In the genomic region with DNA sequence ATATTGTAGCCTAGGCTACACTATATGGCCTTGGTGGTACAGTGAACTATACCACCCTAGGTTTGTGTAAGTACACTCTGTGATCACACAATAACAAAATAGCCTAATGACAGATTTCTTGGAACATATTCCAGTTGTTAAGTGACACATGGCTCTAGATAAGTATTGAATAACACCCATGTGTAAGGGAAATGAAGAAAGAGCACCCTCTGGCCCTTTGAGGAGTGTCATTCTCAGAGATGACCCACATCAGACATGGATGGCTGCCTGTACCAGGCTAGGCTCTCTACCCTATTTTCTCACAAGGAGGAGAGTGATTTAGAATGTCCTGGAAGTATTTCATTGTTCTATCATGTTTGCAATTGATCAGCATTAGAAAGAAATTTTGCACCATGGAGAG, we compare ENCODE assay signal across 27 cellular contexts.
"Had no signal": no experiment of that assay in that cellular context is flagged by ENCODE, and none has a peak within 500 bp of the region (broad histone marks: within the 10 kb centered on the region; RNA-seq: fewer than 3 reads in every experiment).

No MANE protein-coding gene starts in this region.

- H3K27me3 ChIP-seq: colonic mucosa, esophagus squamous epithelium, gastrocnemius medialis, hepatocyte, left lung had no signal

- H3K9me3 Mint-ChIP-seq: dendritic cell treated with granulocyte-macrophage colony-stimulating factor and Interleukin-4, amounts not matched to agents 40 ng/mL and 50 ng/mL, for 4 days; effector memory CD8-positive, alpha-beta T cell; endodermal cell; mesothelial cell of epicardium had no signal

- H3K36me3 ChIP-seq: colonic mucosa, esophagus squamous epithelium, gastrocnemius medialis, left lung, lower lobe of right lung had no signal

- H3K4me3 ChIP-seq: colonic mucosa, esophagus squamous epithelium, gastrocnemius medialis, hepatocyte, left lung, lower lobe of right lung, mucosa of descending colon had no signal

- H3K4me1 ChIP-seq: colonic mucosa, esophagus squamous epithelium, left lung, lower lobe of right lung had no signal

- H3K9me3 ChIP-seq: colonic mucosa, esophagus squamous epithelium, gastrocnemius medialis, left lung, lower lobe of right lung, mucosa of descending colon had no signal

- H3K27ac ChIP-seq: colonic mucosa, epithelial cell of prostate, esophagus squamous epithelium, gastrocnemius medialis, hepatocyte, left lung, lower lobe of right lung had no signal

- H3K4me1 Mint-ChIP-seq: immature natural killer cell had no signal

- H3K27me3 Mint-ChIP-seq: dendritic cell treated with granulocyte-macrophage colony-stimulating factor and Interleukin-4, amounts not matched to agents 40 ng/mL and 50 ng/mL, for 4 days had no signal

- DNase-seq: cerebellar nuclear complex; colonic mucosa; cortex of kidney; effector CD8-positive, alpha-beta T cell; effector memory CD8-positive, alpha-beta T cell; endodermal cell; erythroblast; esophagus squamous epithelium; foreskin fibroblast; foreskin melanocyte; gastrocnemius medialis; glutamatergic neuron; head of caudate nucleus; hypothalamus; immature natural killer cell; islet precursor cell; kidney; kidney glomerular epithelial cell; left lung; lower lobe of right lung; mesenchymal stem cell; mucosa of descending colon had no signal

- H3K27ac Mint-ChIP-seq: dendritic cell treated with granulocyte-macrophage colony-stimulating factor and Interleukin-4, amounts not matched to agents 40 ng/mL and 50 ng/mL, for 4 days; effector memory CD8-positive, alpha-beta T cell; endodermal cell; immature natural killer cell; mesothelial cell of epicardium had no signal

- ATAC-seq: effector memory CD8-positive, alpha-beta T cell; esophagus mucosa; lower lobe of right lung; mucosa of descending colon had no signal

- H3K36me3 Mint-ChIP-seq: immature natural killer cell had no signal

- H3K4me3 Mint-ChIP-seq: dendritic cell treated with granulocyte-macrophage colony-stimulating factor and Interleukin-4, amounts not matched to agents 40 ng/mL and 50 ng/mL, for 4 days; effector memory CD8-positive, alpha-beta T cell; endodermal cell; immature natural killer cell; mesothelial cell of epicardium had no signal
